In the genomic region with DNA sequence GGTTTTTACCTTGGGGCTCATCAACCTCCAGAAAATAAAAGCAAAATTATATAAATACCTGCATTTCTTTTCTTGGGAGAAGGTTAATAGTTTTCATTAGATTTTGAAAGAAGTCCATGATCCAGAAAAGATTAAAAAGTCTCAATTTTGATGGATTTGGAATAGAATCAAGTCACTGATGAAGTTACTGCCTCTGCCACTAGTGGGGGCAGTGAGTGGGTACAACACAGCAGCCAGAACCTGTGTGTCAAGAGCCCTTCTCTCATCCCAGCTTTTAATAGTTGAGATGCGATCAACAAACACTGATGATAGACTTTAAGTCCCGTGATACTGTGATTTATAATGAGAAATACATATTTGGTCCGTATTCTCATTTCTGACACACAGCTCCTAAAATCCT, we compare ENCODE assay signal across 2 cellular contexts.
A peak's percentile ranks its signal among the peaks of the same experiment; 100 is the strongest.
TF ChIP-seq lines count a peak whose summit lies in the region.

No MANE protein-coding gene starts in this region.

TF ChIP-seq in HepG2, 621 proteins besides CTCF, POLR2A, EP300 and RAD21:
- no peak for TF ChIP-seq ZNF382 (CRISPR knock-in tag; IDR thresholded peaks at IDR 0.05; ENCODE audit: borderline replicate concordance)
- peak; percentile 42; the same call in 1 of the 2 replicates for TF ChIP-seq SMC3 (IDR thresholded peaks at IDR 0.05; ENCODE audit: low read length)
- peak; percentile 45 for TF ChIP-seq STAG1 (CRISPR knock-in tag; IDR thresholded peaks at IDR 0.05)

TF ChIP-seq in H1, 55 proteins besides CTCF, POLR2A, EP300 and RAD21:
- TF ChIP-seq CHD1 (IDR thresholded peaks at IDR 0.05; ENCODE audit: low read depth, low read length) = no peak
- TF ChIP-seq SP4 (IDR thresholded peaks at IDR 0.05; ENCODE audit: low read length) = no peak
- TF ChIP-seq CTBP2 (IDR thresholded peaks at IDR 0.05; ENCODE audit: borderline replicate concordance, insufficient read depth, insufficient read length, low read length) = no peak
- TF ChIP-seq SIN3A (conservative IDR thresholded peaks at IDR 0.05 in 1 of 2, IDR thresholded peaks at IDR 0.05 in 1 of 2; ENCODE audit: low read depth in 1 of 2, low read length in 2 of 2) = no peak
- TF ChIP-seq KDM1A (IDR thresholded peaks at IDR 0.05; ENCODE audit: borderline replicate concordance, low read length) = peak; percentile 35; the same call in 1 of the 2 replicates
TF ChIP-seq in H1: peak in this region for 1.
